ENCODE assay signal across 1 cellular context in the genomic region with DNA sequence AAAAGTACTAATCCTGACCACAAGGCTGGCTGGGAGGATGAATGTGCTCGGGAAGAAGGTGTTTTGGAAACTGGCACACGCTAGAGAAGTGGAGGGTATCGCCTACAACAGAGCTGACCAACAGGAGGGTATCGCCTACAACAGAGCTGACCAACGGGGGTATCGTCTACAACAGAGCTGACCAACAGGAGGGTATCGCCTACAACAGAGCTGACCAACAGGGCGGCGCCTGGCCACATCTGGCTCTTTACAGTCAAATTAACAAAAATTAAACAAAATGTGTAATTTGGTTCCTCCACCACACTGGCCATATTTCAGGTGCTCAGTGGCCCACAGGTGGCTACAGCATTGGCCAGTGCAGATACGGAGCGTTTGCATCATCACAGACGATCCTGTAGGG.
TF ChIP-seq lines count a peak whose summit lies in the region.

No MANE protein-coding gene starts in this region.

TF ChIP-seq in GM23338, 12 proteins besides CTCF, POLR2A, EP300 and RAD21 (continued from another document):
- TF ChIP-seq, protein P1, sequence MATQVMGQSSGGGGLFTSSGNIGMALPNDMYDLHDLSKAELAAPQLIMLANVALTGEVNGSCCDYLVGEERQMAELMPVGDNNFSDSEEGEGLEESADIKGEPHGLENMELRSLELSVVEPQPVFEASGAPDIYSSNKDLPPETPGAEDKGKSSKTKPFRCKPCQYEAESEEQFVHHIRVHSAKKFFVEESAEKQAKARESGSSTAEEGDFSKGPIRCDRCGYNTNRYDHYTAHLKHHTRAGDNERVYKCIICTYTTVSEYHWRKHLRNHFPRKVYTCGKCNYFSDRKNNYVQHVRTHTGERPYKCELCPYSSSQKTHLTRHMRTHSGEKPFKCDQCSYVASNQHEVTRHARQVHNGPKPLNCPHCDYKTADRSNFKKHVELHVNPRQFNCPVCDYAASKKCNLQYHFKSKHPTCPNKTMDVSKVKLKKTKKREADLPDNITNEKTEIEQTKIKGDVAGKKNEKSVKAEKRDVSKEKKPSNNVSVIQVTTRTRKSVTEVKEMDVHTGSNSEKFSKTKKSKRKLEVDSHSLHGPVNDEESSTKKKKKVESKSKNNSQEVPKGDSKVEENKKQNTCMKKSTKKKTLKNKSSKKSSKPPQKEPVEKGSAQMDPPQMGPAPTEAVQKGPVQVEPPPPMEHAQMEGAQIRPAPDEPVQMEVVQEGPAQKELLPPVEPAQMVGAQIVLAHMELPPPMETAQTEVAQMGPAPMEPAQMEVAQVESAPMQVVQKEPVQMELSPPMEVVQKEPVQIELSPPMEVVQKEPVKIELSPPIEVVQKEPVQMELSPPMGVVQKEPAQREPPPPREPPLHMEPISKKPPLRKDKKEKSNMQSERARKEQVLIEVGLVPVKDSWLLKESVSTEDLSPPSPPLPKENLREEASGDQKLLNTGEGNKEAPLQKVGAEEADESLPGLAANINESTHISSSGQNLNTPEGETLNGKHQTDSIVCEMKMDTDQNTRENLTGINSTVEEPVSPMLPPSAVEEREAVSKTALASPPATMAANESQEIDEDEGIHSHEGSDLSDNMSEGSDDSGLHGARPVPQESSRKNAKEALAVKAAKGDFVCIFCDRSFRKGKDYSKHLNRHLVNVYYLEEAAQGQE (IDR thresholded peaks at IDR 0.05; ENCODE audit: unreplicated experiment), result no peak
- TF ChIP-seq STAT1 (IDR thresholded peaks at IDR 0.05; ENCODE audit: unreplicated experiment) (no peak), EZH2phosphoT487 (IDR thresholded peaks at IDR 0.05; ENCODE audit: unreplicated experiment) (no peak), POLR2AphosphoS5 (IDR thresholded peaks at IDR 0.05; ENCODE audit: low read depth) (no peak)
TF ChIP-seq in GM23338: peak in this region for 0.
